Comparison of ENCODE assay signal across 19 cellular contexts in genomic region chr19:56291857-56292256, GRCh38. TPM values are rescaled to one million over a fixed set of nuclear protein-coding genes. Genes with fewer than 3 reads are reported as not detected.
DNase-seq lines count a peak whose midpoint lies in the region; ATAC-seq lines count a peak whose summit lies in the region.
"Had no signal": no experiment of that assay in that cellular context is flagged by ENCODE, and none has a peak within 500 bp of the region (broad histone marks: within the 10 kb centered on the region; RNA-seq: fewer than 3 reads in every experiment).

No MANE protein-coding gene starts in this region.

- no peaks in the 10 kb centered on the region for H3K27me3 Mint-ChIP-seq in activated CD4-positive, alpha-beta T cell treated with anti-CD3 and anti-CD28 coated beads, Interleukin-2, amount 10 ng/mL, durations not matched to agents 24 days and 14 days
- no peaks in the 10 kb centered on the region for H3K27me3 Mint-ChIP-seq in activated naive CD8-positive, alpha-beta T cell treated with anti-CD3 and anti-CD28 coated beads, Interleukin-2, amount 50 U/mL, for 24 hours

- ATAC-seq in activated naive CD8-positive, alpha-beta T cell treated with anti-CD3 and anti-CD28 coated beads, Interleukin-2, amount 50 U/mL, for 24 hours, result peak; percentile 92
- ATAC-seq in stimulated activated effector memory CD8-positive, alpha-beta T cell treated with anti-CD3 and anti-CD28 coated beads, Interleukin-12 subunit alpha, Interleukin-12 subunit beta, amount 100 ng/mL, for 72 hours, result peak; percentile 83
- ATAC-seq in GM21786 (IDR thresholded peaks at IDR 0.05; ENCODE audit: unreplicated experiment), result no peak

- H3K9me3 Mint-ChIP-seq in activated CD4-positive, alpha-beta T cell treated with anti-CD3 and anti-CD28 coated beads, Interleukin-2, amount 10 ng/mL, durations not matched to agents 24 days and 14 days, result peaks cover 6% of the 10 kb centered on the region
- peaks cover 3% of the 10 kb centered on the region for H3K9me3 Mint-ChIP-seq in activated naive CD8-positive, alpha-beta T cell treated with anti-CD3 and anti-CD28 coated beads, Interleukin-2, amount 50 U/mL, for 24 hours
- no peaks in the 10 kb centered on the region for H3K9me3 Mint-ChIP-seq in stimulated activated effector memory CD8-positive, alpha-beta T cell treated with anti-CD3 and anti-CD28 coated beads, Interleukin-12 subunit alpha, Interleukin-12 subunit beta, amount 100 ng/mL, for 72 hours

- no peak overlapping the region for H3K27ac Mint-ChIP-seq in activated CD4-positive, alpha-beta T cell treated with anti-CD3 and anti-CD28 coated beads, Interleukin-2, amount 10 ng/mL, durations not matched to agents 24 days and 14 days
- H3K27ac Mint-ChIP-seq in activated naive CD8-positive, alpha-beta T cell treated with anti-CD3 and anti-CD28 coated beads, Interleukin-2, amount 50 U/mL, for 24 hours, result peak overlapping the region; percentile 71
- H3K27ac Mint-ChIP-seq in stimulated activated effector memory CD8-positive, alpha-beta T cell treated with anti-CD3 and anti-CD28 coated beads, Interleukin-12 subunit alpha, Interleukin-12 subunit beta, amount 100 ng/mL, for 72 hours, result no peak overlapping the region

- intact Hi-C loops in activated CD4-positive, alpha-beta T cell treated with anti-CD3 and anti-CD28 coated beads, Interleukin-2, amount 10 ng/mL, durations not matched to agents 24 days and 14 days (cut with micrococcal nuclease), result no loop called here

- no peaks in the 10 kb centered on the region for H3K4me1 Mint-ChIP-seq in activated CD4-positive, alpha-beta T cell treated with anti-CD3 and anti-CD28 coated beads, Interleukin-2, amount 10 ng/mL, durations not matched to agents 24 days and 14 days
- peaks cover 16% of the 10 kb centered on the region for H3K4me1 Mint-ChIP-seq in activated naive CD8-positive, alpha-beta T cell treated with anti-CD3 and anti-CD28 coated beads, Interleukin-2, amount 50 U/mL, for 24 hours
- no peaks in the 10 kb centered on the region for H3K4me1 Mint-ChIP-seq in stimulated activated effector memory CD8-positive, alpha-beta T cell treated with anti-CD3 and anti-CD28 coated beads, Interleukin-12 subunit alpha, Interleukin-12 subunit beta, amount 100 ng/mL, for 72 hours

- peak; percentile 48 for DNase-seq in activated CD4-positive, alpha-beta T cell treated with anti-CD3 and anti-CD28 coated beads for 48 hours
- DNase-seq in activated CD4-positive, alpha-beta T cell treated with anti-CD3 and anti-CD28 coated beads, Interleukin-2, amount 10 ng/mL, durations not matched to agents 24 days and 14 days, result no peak
- peak; percentile 21 for DNase-seq in stimulated activated CD4-positive, alpha-beta T cell treated with anti-CD3 and anti-CD28 coated beads, Interleukin-15, amount 100 ng/mL, for 24 hours
- DNase-seq in stimulated activated CD4-positive, alpha-beta T cell treated with anti-CD3 and anti-CD28 coated beads, Interleukin-2, amount 100 ng/mL, for 48 hours, result no peak
- peak; percentile 48 for DNase-seq in activated naive CD8-positive, alpha-beta T cell treated with anti-CD3 and anti-CD28 coated beads, Interleukin-2, amount 50 U/mL, for 24 hours
- no peak for DNase-seq in stimulated activated effector memory CD8-positive, alpha-beta T cell treated with anti-CD3 and anti-CD28 coated beads, Interleukin-12 subunit alpha, Interleukin-12 subunit beta, amount 100 ng/mL, for 72 hours (ENCODE audit: low spot score in 2 of 2)
- no peak for DNase-seq in NCI-H2081 treated with DMSO at 0.1 percent for 48 hours (lab: John Stamatoyannopoulos, UW)
- DNase-seq: C1 segment of cervical spinal cord, DMS153, EL, MG63, NCI-H1417, NCI-H1930, NCI-H2171 treated with DMSO at 0.1 percent for 48 hours, NCI-H82, Peyer's patch had no signal

- H3K36me3 Mint-ChIP-seq in activated CD4-positive, alpha-beta T cell treated with anti-CD3 and anti-CD28 coated beads, Interleukin-2, amount 10 ng/mL, durations not matched to agents 24 days and 14 days (ENCODE audit: low read depth), result peaks cover 11% of the 10 kb centered on the region
- peaks cover 34% of the 10 kb centered on the region for H3K36me3 Mint-ChIP-seq in activated naive CD8-positive, alpha-beta T cell treated with anti-CD3 and anti-CD28 coated beads, Interleukin-2, amount 50 U/mL, for 24 hours (ENCODE audit: low read depth)
- H3K36me3 Mint-ChIP-seq in stimulated activated effector memory CD8-positive, alpha-beta T cell treated with anti-CD3 and anti-CD28 coated beads, Interleukin-12 subunit alpha, Interleukin-12 subunit beta, amount 100 ng/mL, for 72 hours, result peaks cover 24% of the 10 kb centered on the region

- H3K4me3 Mint-ChIP-seq in activated CD4-positive, alpha-beta T cell treated with anti-CD3 and anti-CD28 coated beads, Interleukin-2, amount 10 ng/mL, durations not matched to agents 24 days and 14 days, result no peak overlapping the region
- no peak overlapping the region for H3K4me3 Mint-ChIP-seq in activated naive CD8-positive, alpha-beta T cell treated with anti-CD3 and anti-CD28 coated beads, Interleukin-2, amount 50 U/mL, for 24 hours
- H3K4me3 Mint-ChIP-seq in stimulated activated effector memory CD8-positive, alpha-beta T cell treated with anti-CD3 and anti-CD28 coated beads, Interleukin-12 subunit alpha, Interleukin-12 subunit beta, amount 100 ng/mL, for 72 hours, result no peak overlapping the region

RNA-seq across cellular contexts. Expression of gene EDDM13, which starts 19.3 kb away (rescaled TPM):
- total RNA-seq in activated CD4-positive, alpha-beta T cell treated with anti-CD3 and anti-CD28 coated beads, Interleukin-2, amount 10 ng/mL, durations not matched to agents 24 days and 14 days, result 0.59 and 0.98 TPM in 2 replicates
- total RNA-seq: H1, NCI-H460, Peyer's patch had no signal

RNA-seq across cellular contexts. Expression of gene ZSCAN5A, which starts 22.8 kb away (rescaled TPM):
- 6.9 and 10.8 TPM in 2 replicates for total RNA-seq in activated CD4-positive, alpha-beta T cell treated with anti-CD3 and anti-CD28 coated beads, Interleukin-2, amount 10 ng/mL, durations not matched to agents 24 days and 14 days

Comparison
In these comparisons a context has a peak if more than half of its experiments do, and no peak if none do; other contexts are left out.
1. DNase-seq: peak in activated CD4-positive, alpha-beta T cell treated with anti-CD3 and anti-CD28 coated beads for 48 hours (single experiment), stimulated activated CD4-positive, alpha-beta T cell treated with anti-CD3 and anti-CD28 coated beads, Interleukin-15, amount 100 ng/mL, for 24 hours (single experiment) and activated naive CD8-positive, alpha-beta T cell treated with anti-CD3 and anti-CD28 coated beads, Interleukin-2, amount 50 U/mL, for 24 hours (single experiment); none in activated CD4-positive, alpha-beta T cell treated with anti-CD3 and anti-CD28 coated beads, Interleukin-2, amount 10 ng/mL, durations not matched to agents 24 days and 14 days (single experiment), stimulated activated CD4-positive, alpha-beta T cell treated with anti-CD3 and anti-CD28 coated beads, Interleukin-2, amount 100 ng/mL, for 48 hours (0 of 2), stimulated activated effector memory CD8-positive, alpha-beta T cell treated with anti-CD3 and anti-CD28 coated beads, Interleukin-12 subunit alpha, Interleukin-12 subunit beta, amount 100 ng/mL, for 72 hours (0 of 2) and NCI-H2081 treated with DMSO at 0.1 percent for 48 hours (single experiment).